In the genomic region with DNA sequence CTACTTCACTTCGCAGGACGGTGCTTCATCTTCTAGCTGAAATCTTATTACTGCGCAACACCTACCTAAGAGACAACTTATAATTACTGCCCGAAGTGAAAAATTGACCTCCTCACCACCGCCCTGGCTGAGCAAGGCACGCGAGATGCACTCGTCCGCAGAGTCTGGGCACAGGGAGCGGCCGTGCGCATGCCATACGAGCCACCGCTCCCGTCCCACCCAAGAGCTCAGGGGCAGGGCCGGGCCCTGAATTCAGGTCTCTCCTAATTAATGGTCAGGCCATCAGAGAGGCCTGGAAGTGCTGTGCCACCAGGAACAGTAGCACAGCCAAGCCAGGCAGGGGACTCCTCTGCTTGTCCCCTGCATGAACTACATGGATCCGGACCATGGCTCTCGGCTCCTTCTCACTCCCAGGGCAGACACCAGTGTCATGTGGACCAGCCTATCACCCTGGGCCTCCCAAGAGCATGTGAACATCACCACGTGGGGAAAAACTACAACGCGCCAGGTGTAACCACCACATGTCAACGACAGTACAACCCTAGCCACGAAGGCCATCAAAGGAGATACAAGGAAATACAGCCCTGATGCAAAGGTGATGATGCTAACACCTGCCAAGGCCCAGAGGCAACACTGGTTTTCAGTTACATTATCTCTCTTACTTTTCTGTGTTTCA, we compare ENCODE assay signal across 1 cellular context.
TF ChIP-seq lines count a peak whose summit lies in the region.

No MANE protein-coding gene starts in this region.

TF ChIP-seq in GM23338, 12 proteins besides CTCF, POLR2A, EP300 and RAD21 (continued from another document):
- TF ChIP-seq, protein P1, sequence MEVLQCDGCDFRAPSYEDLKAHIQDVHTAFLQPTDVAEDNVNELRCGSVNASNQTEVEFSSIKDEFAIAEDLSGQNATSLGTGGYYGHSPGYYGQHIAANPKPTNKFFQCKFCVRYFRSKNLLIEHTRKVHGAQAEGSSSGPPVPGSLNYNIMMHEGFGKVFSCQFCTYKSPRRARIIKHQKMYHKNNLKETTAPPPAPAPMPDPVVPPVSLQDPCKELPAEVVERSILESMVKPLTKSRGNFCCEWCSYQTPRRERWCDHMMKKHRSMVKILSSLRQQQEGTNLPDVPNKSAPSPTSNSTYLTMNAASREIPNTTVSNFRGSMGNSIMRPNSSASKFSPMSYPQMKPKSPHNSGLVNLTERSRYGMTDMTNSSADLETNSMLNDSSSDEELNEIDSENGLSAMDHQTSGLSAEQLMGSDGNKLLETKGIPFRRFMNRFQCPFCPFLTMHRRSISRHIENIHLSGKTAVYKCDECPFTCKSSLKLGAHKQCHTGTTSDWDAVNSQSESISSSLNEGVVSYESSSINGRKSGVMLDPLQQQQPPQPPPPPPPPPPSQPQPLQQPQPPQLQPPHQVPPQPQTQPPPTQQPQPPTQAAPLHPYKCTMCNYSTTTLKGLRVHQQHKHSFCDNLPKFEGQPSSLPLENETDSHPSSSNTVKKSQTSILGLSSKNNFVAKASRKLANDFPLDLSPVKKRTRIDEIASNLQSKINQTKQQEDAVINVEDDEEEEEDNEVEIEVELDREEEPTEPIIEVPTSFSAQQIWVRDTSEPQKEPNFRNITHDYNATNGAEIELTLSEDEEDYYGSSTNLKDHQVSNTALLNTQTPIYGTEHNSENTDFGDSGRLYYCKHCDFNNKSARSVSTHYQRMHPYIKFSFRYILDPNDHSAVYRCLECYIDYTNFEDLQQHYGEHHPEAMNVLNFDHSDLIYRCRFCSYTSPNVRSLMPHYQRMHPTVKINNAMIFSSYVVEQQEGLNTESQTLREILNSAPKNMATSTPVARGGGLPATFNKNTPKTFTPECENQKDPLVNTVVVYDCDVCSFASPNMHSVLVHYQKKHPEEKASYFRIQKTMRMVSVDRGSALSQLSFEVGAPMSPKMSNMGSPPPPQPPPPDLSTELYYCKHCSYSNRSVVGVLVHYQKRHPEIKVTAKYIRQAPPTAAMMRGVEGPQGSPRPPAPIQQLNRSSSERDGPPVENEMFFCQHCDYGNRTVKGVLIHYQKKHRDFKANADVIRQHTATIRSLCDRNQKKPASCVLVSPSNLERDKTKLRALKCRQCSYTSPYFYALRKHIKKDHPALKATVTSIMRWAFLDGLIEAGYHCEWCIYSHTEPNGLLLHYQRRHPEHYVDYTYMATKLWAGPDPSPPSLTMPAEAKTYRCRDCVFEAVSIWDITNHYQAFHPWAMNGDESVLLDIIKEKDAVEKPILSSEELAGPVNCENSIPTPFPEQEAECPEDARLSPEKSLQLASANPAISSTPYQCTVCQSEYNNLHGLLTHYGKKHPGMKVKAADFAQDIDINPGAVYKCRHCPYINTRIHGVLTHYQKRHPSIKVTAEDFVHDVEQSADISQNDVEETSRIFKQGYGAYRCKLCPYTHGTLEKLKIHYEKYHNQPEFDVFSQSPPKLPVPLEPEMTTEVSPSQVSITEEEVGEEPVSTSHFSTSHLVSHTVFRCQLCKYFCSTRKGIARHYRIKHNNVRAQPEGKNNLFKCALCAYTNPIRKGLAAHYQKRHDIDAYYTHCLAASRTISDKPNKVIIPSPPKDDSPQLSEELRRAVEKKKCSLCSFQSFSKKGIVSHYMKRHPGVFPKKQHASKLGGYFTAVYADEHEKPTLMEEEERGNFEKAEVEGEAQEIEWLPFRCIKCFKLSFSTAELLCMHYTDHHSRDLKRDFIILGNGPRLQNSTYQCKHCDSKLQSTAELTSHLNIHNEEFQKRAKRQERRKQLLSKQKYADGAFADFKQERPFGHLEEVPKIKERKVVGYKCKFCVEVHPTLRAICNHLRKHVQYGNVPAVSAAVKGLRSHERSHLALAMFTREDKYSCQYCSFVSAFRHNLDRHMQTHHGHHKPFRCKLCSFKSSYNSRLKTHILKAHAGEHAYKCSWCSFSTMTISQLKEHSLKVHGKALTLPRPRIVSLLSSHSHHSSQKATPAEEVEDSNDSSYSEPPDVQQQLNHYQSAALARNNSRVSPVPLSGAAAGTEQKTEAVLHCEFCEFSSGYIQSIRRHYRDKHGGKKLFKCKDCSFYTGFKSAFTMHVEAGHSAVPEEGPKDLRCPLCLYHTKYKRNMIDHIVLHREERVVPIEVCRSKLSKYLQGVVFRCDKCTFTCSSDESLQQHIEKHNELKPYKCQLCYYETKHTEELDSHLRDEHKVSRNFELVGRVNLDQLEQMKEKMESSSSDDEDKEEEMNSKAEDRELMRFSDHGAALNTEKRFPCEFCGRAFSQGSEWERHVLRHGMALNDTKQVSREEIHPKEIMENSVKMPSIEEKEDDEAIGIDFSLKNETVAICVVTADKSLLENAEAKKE (CRISPR knock-in tag; IDR thresholded peaks at IDR 0.05), result no peak
- no peak for TF ChIP-seq ZNF331 (CRISPR knock-in tag; IDR thresholded peaks at IDR 0.05; ENCODE audit: low read depth)
- TF ChIP-seq STAT1 (IDR thresholded peaks at IDR 0.05; ENCODE audit: unreplicated experiment), result no peak
- no peak for TF ChIP-seq POLR2AphosphoS5 (IDR thresholded peaks at IDR 0.05; ENCODE audit: low read depth)
- TF ChIP-seq, protein P2, sequence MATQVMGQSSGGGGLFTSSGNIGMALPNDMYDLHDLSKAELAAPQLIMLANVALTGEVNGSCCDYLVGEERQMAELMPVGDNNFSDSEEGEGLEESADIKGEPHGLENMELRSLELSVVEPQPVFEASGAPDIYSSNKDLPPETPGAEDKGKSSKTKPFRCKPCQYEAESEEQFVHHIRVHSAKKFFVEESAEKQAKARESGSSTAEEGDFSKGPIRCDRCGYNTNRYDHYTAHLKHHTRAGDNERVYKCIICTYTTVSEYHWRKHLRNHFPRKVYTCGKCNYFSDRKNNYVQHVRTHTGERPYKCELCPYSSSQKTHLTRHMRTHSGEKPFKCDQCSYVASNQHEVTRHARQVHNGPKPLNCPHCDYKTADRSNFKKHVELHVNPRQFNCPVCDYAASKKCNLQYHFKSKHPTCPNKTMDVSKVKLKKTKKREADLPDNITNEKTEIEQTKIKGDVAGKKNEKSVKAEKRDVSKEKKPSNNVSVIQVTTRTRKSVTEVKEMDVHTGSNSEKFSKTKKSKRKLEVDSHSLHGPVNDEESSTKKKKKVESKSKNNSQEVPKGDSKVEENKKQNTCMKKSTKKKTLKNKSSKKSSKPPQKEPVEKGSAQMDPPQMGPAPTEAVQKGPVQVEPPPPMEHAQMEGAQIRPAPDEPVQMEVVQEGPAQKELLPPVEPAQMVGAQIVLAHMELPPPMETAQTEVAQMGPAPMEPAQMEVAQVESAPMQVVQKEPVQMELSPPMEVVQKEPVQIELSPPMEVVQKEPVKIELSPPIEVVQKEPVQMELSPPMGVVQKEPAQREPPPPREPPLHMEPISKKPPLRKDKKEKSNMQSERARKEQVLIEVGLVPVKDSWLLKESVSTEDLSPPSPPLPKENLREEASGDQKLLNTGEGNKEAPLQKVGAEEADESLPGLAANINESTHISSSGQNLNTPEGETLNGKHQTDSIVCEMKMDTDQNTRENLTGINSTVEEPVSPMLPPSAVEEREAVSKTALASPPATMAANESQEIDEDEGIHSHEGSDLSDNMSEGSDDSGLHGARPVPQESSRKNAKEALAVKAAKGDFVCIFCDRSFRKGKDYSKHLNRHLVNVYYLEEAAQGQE (IDR thresholded peaks at IDR 0.05; ENCODE audit: unreplicated experiment), result no peak
- TF ChIP-seq ZNF114 (CRISPR knock-in tag; IDR thresholded peaks at IDR 0.05), result no peak
- no peak for TF ChIP-seq EZH2 (IDR thresholded peaks at IDR 0.05; ENCODE audit: low read depth, unreplicated experiment)
- TF ChIP-seq, protein P3, sequence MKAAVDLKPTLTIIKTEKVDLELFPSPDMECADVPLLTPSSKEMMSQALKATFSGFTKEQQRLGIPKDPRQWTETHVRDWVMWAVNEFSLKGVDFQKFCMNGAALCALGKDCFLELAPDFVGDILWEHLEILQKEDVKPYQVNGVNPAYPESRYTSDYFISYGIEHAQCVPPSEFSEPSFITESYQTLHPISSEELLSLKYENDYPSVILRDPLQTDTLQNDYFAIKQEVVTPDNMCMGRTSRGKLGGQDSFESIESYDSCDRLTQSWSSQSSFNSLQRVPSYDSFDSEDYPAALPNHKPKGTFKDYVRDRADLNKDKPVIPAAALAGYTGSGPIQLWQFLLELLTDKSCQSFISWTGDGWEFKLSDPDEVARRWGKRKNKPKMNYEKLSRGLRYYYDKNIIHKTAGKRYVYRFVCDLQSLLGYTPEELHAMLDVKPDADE (IDR thresholded peaks at IDR 0.05), result no peak
- no peak for TF ChIP-seq EZH2phosphoT487 (IDR thresholded peaks at IDR 0.05; ENCODE audit: unreplicated experiment)
- TF ChIP-seq CREB1 (CRISPR knock-in tag; IDR thresholded peaks at IDR 0.05; ENCODE audit: low read depth), result no peak
- no peak for TF ChIP-seq JUNB (IDR thresholded peaks at IDR 0.05; ENCODE audit: unreplicated experiment)
